ENCODE assay signal across 8 cellular contexts in the genomic region with DNA sequence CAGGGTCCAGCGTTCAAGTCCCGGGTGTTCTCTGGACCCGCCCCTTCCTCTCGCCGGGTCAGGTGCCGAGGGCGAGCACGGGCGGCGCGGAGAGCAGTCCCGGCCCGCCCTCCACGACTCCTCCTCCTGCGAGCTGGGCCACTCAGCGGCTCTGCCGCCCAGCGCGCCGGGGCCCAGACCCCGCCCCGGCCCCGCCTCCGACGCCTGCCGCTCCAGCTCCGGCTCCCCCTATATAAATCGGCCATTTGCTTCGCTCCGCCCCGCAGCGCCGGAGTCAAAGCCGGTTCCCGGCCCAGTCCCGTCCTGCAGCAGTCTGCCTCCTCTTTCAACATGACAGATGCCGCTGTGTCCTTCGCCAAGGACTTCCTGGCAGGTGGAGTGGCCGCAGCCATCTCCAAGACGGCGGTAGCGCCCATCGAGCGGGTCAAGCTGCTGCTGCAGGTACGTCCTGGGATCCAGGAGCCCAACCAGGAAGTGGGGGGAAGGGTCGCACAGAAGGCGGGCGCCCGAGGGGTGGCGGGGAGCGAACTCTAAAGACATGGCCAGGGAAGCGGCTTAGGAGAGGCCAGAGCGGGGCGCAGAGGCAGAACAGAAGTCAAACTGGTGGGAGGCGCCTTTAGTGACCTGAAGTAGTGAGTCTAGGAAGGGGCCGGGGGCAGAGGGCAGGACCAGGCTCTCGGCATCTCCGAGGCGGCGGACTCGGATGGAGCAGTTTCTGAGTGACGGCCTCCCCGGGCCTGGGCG.
A peak's percentile ranks its signal among the peaks of the same experiment; 100 is the strongest.
DNase-seq lines count a peak whose midpoint lies in the region; TF ChIP-seq lines count a peak whose summit lies in the region.

A gene (plus strand): TSS at position 259 of the 744 bp plus-strand sequence. CDS start 72 bp downstream, at position 331.

- DNase-seq in EL (peak; percentile 85), GOT3 (lab: John Stamatoyannopoulos, UW) (peak; percentile 10), LNCaP clone FGC (ENCODE audit: low read depth) (peak; percentile 44), SHP77 treated with DMSO at 0.1 percent for 48 hours (lab: John Stamatoyannopoulos, UW) (peak; percentile 40), activated gamma-delta T cell treated with Interleukin-2 at 50 U/mL for 16 hours (peak; percentile 73), foreskin fibroblast (peak; percentile 80 to 92)

- H2AFZ ChIP-seq in neuron (ENCODE audit: low read depth, low read length) = peak within 1 kb of the TSS; percentile 83

- TF ChIP-seq CTCF in LNCaP clone FGC (IDR thresholded peaks at IDR 0.05; ENCODE audit: control insufficient read depth, extremely low read depth, insufficient read depth) (no peak), foreskin fibroblast (IDR thresholded peaks at IDR 0.05; ENCODE audit: low read depth, low read length) (no peak)

- H3K27ac ChIP-seq in subcutaneous abdominal adipose tissue (ENCODE audit: low read depth, low read length) = peak within 1 kb of the TSS; percentile 84

- peak within 1 kb of the TSS; percentile 86 for H3K4me3 ChIP-seq in LNCaP clone FGC (ENCODE audit: low read depth, low read length)
- peak within 1 kb of the TSS; percentile 75 to 79 for H3K4me3 ChIP-seq in foreskin fibroblast (ENCODE audit: low read depth in 1 of 2, low read length in 2 of 2)
- H3K4me3 ChIP-seq in neuron (ENCODE audit: low read length) = peak within 1 kb of the TSS; percentile 95
- peak within 1 kb of the TSS; percentile 73 to 81 (median 81) for H3K4me3 ChIP-seq in subcutaneous abdominal adipose tissue (ENCODE audit: low read depth in 1 of 5, low read length in 5 of 5)

- peak within 1 kb of the TSS; percentile 44 to 91 (median 78) for H3K9ac ChIP-seq in subcutaneous abdominal adipose tissue (ENCODE audit: low read length in 5 of 5)

- H3K9me3 ChIP-seq in neuron (ENCODE audit: low read length) = no peaks in the 10 kb centered on the region
- no peaks in the 10 kb centered on the region for H3K9me3 ChIP-seq in subcutaneous abdominal adipose tissue (ENCODE audit: control insufficient read depth in 5 of 5, low read length in 5 of 5)

- H3K4me1 ChIP-seq in neuron (ENCODE audit: insufficient read depth, low read length) (peaks cover 3% of the 10 kb centered on the region), subcutaneous abdominal adipose tissue (ENCODE audit: control insufficient read depth in 5 of 5, insufficient read depth in 5 of 5, low read length in 5 of 5) (peaks cover 4 to 14% (median 10%) of the 10 kb centered on the region in 5 donors)

- H3K27me3 ChIP-seq in neuron (ENCODE audit: insufficient read depth, low read length) (no peaks in the 10 kb centered on the region), subcutaneous abdominal adipose tissue (ENCODE audit: control insufficient read depth in 5 of 5, insufficient read depth in 4 of 5, low read length in 5 of 5) (no peaks in the 10 kb centered on the region)

- peaks cover 9% of the 10 kb centered on the region for H3K36me3 ChIP-seq in neuron (ENCODE audit: insufficient read depth, low read length)
- H3K36me3 ChIP-seq in subcutaneous abdominal adipose tissue (ENCODE audit: control insufficient read depth in 5 of 5, insufficient read depth in 5 of 5, low read length in 5 of 5) = peaks cover 4 to 15% (median 13%) of the 10 kb centered on the region in 5 donors

Comparison
In these comparisons a context has a peak if more than half of its experiments do, and no peak if none do; other contexts are left out.
1. Peak in every context shown above with its lines: DNase-seq, H3K4me3 ChIP-seq and H3K27ac ChIP-seq.
2. DNase-seq: peak in every context shown above with its lines; median percentile 86 in foreskin fibroblast; 85 in EL; 73 in activated gamma-delta T cell treated with Interleukin-2 at 50 U/mL for 16 hours; 44 in LNCaP clone FGC; 40 in SHP77 treated with DMSO at 0.1 percent for 48 hours; 10 in GOT3.